Comparison of ENCODE assay signal across 8 cellular contexts in the genomic region with DNA sequence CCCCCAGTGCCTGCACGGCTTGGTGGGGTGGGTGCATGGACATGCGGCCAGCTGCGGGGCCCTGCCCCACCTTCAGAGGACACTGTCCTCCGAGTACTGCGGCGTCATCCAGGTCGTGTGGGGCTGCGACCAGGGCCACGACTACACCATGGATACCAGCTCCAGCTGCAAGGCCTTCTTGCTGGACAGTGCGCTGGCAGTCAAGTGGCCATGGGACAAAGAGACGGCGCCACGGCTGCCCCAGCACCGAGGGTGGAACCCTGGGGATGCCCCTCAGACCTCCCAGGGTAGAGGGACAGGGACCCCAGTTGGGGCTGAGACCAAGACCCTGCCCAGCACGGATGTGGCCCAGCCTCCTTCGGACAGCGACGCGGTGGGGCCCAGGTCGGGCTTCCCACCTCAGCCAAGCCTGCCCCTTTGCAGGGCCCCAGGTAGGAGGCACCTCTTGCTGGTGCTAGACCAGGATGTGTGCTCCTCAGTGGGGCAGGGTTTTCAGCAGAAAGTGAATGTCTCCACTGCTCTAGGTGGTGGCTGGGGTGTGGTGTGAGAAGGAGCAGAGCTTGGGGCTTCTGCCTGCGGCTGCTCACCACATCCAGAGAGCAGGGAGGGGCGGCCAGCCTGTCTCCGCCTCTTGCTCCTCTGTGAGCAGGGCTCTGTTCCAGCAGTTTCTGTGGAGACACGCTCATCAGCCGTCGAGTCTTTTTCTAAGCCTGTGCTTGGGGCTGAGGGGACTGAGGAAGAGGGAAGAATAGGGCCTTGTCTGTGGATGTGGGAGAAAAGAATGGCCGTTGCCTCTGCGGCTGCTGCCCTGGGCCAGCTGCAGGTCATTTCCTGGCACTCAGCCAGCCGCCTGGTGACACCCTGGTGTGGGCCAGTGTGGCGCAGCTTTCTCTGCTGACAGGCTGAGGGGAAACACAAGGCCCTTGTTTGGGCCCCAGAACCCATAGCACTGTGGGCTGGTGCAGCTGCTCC. TPM values are rescaled to one million over a fixed set of nuclear protein-coding genes. Genes with fewer than 3 reads are reported as not detected.
DNase-seq lines count a peak whose midpoint lies in the region; ATAC-seq, FAIRE-seq and TF ChIP-seq lines count a peak whose summit lies in the region.

No MANE protein-coding gene starts in this region.

- ATAC-seq in omental fat pad (ENCODE audit: low FRiP score) (no peak), HG02840 (IDR thresholded peaks at IDR 0.05; ENCODE audit: low FRiP score, unreplicated experiment) (no peak)

- no peak for TF ChIP-seq CTCF in omental fat pad (IDR thresholded peaks at IDR 0.05)

- DNase-seq in NT2/D1 (ENCODE audit: low read depth, low spot score) (no peak), frontal cortex (ENCODE audit: low spot score in 2 of 2) (peak; percentile 58 to 68), omental fat pad (ENCODE audit: low spot score) (no peak), T1000 (lab: John Stamatoyannopoulos, UW) (no peak), ureter (ENCODE audit: low spot score) (no peak)
- peak; percentile 84 for DNase-seq in activated effector memory CD4-positive, alpha-beta T cell treated with Interleukin-2 at 50 U/mL for 16 hours
- DNase-seq in stimulated activated CD4-positive, alpha-beta T cell treated with anti-CD3 and anti-CD28 coated beads, Interleukin-2, amount 100 ng/mL, for 24 hours, result peak; percentile 69 to 73

- peaks cover 40% of the 10 kb centered on the region for H3K27me3 ChIP-seq in NT2/D1 (ENCODE audit: insufficient read depth, insufficient read length)

- peak overlapping the region; percentile 90 for H3K9ac ChIP-seq in NT2/D1 (ENCODE audit: insufficient read length, low read depth)

- H3K4me3 ChIP-seq in NT2/D1 (ENCODE audit: insufficient read length, low read depth), result no peak overlapping the region

- H3K36me3 ChIP-seq in NT2/D1 (ENCODE audit: insufficient read depth, insufficient read length, low read length), result peaks cover 42% of the 10 kb centered on the region

- H3K9me3 ChIP-seq in NT2/D1 (ENCODE audit: insufficient read depth, low read length), result no peaks in the 10 kb centered on the region

- peaks cover 22% of the 10 kb centered on the region for H3K4me1 ChIP-seq in NT2/D1 (ENCODE audit: insufficient read depth, insufficient read length)

- FAIRE-seq in frontal cortex (lab: Jason Lieb, UNC), result peak; percentile 66

RNA-seq across cellular contexts. Expression of gene ZNF276, which starts 2.2 kb away (rescaled TPM):
- total RNA-seq in frontal cortex, result 11.8 TPM
- 10 to 100 TPM; 20.2 to 45.6 (median 36.6) TPM for total RNA-seq in omental fat pad
- 44.1 TPM for total RNA-seq in ureter

RNA-seq across cellular contexts. Expression of gene VPS9D1, which starts 2.9 kb away (rescaled TPM):
- total RNA-seq in frontal cortex (7.7 TPM), omental fat pad (1 to 10 TPM; 5.8 to 9.5 (median 7.8) TPM), ureter (17.7 TPM)

RNA-seq across cellular contexts. Expression of gene SPATA2L, which starts 22.1 kb away (rescaled TPM):
- 20.0 TPM for total RNA-seq in frontal cortex
- total RNA-seq in omental fat pad, result 10 to 100 TPM in 2 of 4 donors, 1 to 10 TPM in 2; 8.1 to 28.0 (median 17.3) TPM
- 7.7 TPM for total RNA-seq in ureter

RNA-seq across cellular contexts. Expression of gene CDK10, which starts 37.1 kb away (rescaled TPM):
- total RNA-seq in frontal cortex (30.6 TPM), omental fat pad (10 to 100 TPM; 32.1 to 46.8 (median 38.3) TPM), ureter (89.8 TPM)

Comparison
In these comparisons a context has a peak if more than half of its experiments do, and no peak if none do; other contexts are left out.
1. DNase-seq: peak in activated effector memory CD4-positive, alpha-beta T cell treated with Interleukin-2 at 50 U/mL for 16 hours (single experiment), frontal cortex (2 of 2) and stimulated activated CD4-positive, alpha-beta T cell treated with anti-CD3 and anti-CD28 coated beads, Interleukin-2, amount 100 ng/mL, for 24 hours (2 of 2); none in NT2/D1 (single experiment), omental fat pad (single experiment), T1000 (single experiment) and ureter (single experiment).